In genomic region chr13:82438320-82438719, GRCh38 we compare ENCODE assay signal across 27 cellular contexts.
"Had no signal": no experiment of that assay in that cellular context is flagged by ENCODE, and none has a peak within 500 bp of the region (broad histone marks: within the 10 kb centered on the region; RNA-seq: fewer than 3 reads in every experiment).

No MANE protein-coding gene starts in this region.

- FAIRE-seq: colon, endometrium, endothelial cell of umbilical vein, frontal cortex had no signal

- H3K4me3 ChIP-seq: colonic mucosa, coronary artery, dorsolateral prefrontal cortex, esophagus muscularis mucosa, esophagus squamous epithelium, gastrocnemius medialis, gastroesophageal sphincter, heart left ventricle, heart right ventricle had no signal

- H3K36me3 ChIP-seq: colonic mucosa, esophagus muscularis mucosa, esophagus squamous epithelium, gastrocnemius medialis, gastroesophageal sphincter, heart left ventricle, heart right ventricle had no signal

- H3K27ac ChIP-seq: colonic mucosa, coronary artery, dorsolateral prefrontal cortex, epithelial cell of prostate, esophagus muscularis mucosa, esophagus squamous epithelium, foreskin keratinocyte, gastrocnemius medialis, gastroesophageal sphincter, heart left ventricle, heart right ventricle had no signal

- H3K4me1 ChIP-seq: colonic mucosa, esophagus muscularis mucosa, esophagus squamous epithelium, foreskin keratinocyte, gastrocnemius medialis, gastroesophageal sphincter, heart left ventricle, heart right ventricle had no signal

- DNase-seq: colonic mucosa; cortex of kidney; dermis blood vessel endothelial cell; dorsolateral prefrontal cortex; effector CD4-positive, alpha-beta T cell; effector CD8-positive, alpha-beta T cell; effector memory CD4-positive, alpha-beta T cell; effector memory CD8-positive, alpha-beta T cell; endodermal cell; erythroblast; esophagus squamous epithelium; foreskin fibroblast; foreskin keratinocyte; foreskin melanocyte; gastrocnemius medialis; glutamatergic neuron; head of caudate nucleus; heart left ventricle; heart right ventricle had no signal

- H3K9me3 ChIP-seq: colonic mucosa, esophagus muscularis mucosa, esophagus squamous epithelium, gastrocnemius medialis, gastroesophageal sphincter had no signal
